21 cellular contexts compared by ENCODE assay signal in the genomic region with DNA sequence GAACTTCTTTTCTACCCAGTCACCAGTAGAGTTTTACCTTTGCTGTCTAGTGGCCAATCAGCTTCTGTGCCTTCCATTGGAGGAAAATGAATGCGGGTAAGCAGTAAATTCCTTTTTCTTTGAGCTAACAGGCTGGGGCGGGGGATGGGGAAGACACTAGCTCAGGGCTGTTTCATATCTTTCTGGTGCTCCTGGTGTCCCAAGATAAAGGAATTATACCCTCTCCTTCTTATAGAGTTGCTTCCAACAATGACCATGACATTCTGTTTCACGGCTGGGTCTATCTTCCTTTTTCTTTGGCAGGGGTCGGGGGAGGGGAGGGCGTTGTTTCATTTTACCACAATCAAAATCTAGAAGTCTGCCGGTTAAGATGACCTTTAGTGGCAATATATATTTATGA.
"Had no signal": no experiment of that assay in that cellular context is flagged by ENCODE, and none has a peak within 500 bp of the region (broad histone marks: within the 10 kb centered on the region; RNA-seq: fewer than 3 reads in every experiment).

No MANE protein-coding gene starts in this region.

- H3K4me3 ChIP-seq: MG63, PC-9, Peyer's patch, SJCRH30 had no signal

- H3K4me2 ChIP-seq: PC-9 had no signal

- H3K27me3 ChIP-seq: Peyer's patch, SJCRH30 had no signal

- DNase-seq: Karpas-422, KG1, MG63, NCI-H1092 treated with DMSO at 0.1 percent for 48 hours, NCI-H1436, NCI-H187, NCI-H2029, NCI-H2081 treated with DMSO at 0.1 percent for 48 hours, NCI-H2171, NCI-H226, NCI-H446, NCI-H510A, NCI-H524 treated with DMSO at 0.1 percent for 48 hours, NCI-H69, NCI-H774, PC-9, Peyer's patch, SHP77 treated with DMSO at 0.1 percent for 48 hours, SJCRH30 had no signal

- H3K9me3 ChIP-seq: MG63, Peyer's patch, SJCRH30 had no signal

- H3K4me1 ChIP-seq: Peyer's patch had no signal

- H3K27ac ChIP-seq: PC-9, Peyer's patch, SJCRH30 had no signal

- H2AFZ ChIP-seq: PC-9 had no signal

- H3K36me3 ChIP-seq: MG63, Peyer's patch, SJCRH30 had no signal

- ATAC-seq: Right ventricle myocardium inferior, SK-N-SH treated with all-trans-retinoic acid at 6 μM for 48 hours had no signal
